ENCODE assay signal across 16 cellular contexts in the genomic region with DNA sequence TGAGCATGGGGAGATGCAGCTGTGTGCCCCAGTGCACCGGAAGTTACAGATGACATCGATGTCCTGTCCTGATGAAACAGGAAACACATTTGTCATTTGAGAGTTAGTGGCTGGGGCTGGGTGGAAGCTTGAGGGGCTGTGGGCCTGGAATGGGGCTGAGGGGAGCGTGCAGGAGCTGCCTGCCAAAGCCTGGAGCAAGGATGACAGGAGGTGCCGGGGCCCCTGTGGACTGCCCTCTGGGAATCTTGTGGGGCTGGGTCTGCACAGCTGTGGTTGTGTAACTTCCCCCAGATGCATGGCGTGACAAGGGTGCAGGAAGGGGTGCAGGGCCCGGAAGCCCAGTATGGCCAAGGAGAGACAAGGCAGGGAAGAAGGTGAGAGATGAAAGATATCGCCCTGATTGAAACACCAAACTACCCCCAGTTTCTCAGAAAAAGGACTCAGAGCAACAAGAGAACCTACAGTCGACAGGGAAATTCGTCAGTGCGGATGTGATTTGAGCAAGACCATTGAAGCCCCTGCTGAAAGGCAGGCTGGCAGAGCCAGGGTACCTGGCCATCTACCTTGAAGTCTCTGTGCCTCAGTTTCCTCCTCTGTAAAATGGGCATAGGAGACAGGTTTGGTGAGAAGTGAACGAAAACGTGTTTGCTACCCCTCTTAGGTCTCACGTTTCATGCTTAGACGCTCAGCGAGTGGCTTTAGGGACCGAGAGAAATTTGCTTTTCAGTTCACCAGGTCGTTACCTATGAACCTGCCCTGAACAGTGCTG. TPM values are rescaled to one million over a fixed set of nuclear protein-coding genes. Genes with fewer than 3 reads are reported as not detected.
DNase-seq lines count a peak whose midpoint lies in the region; ATAC-seq, FAIRE-seq and TF ChIP-seq lines count a peak whose summit lies in the region.
"Had no signal": no experiment of that assay in that cellular context is flagged by ENCODE, and none has a peak within 500 bp of the region (broad histone marks: within the 10 kb centered on the region; RNA-seq: fewer than 3 reads in every experiment).

No MANE protein-coding gene starts in this region.

- peak in 1 of 7 experiments; percentile 26 for DNase-seq in CD8-positive, alpha-beta T cell
- DNase-seq in GM18507 (ENCODE audit: extremely low spot score, insufficient read length, low read depth) (no peak), T-cell (no peak), immature natural killer cell (no peak), T-helper 9 cell (no peak), DMS153 treated with DMSO at 0.1 percent for 48 hours (lab: John Stamatoyannopoulos, UW; ENCODE audit: unreplicated experiment) (no peak)
- DNase-seq: endodermal cell, kidney glomerular epithelial cell, NCI-H1436, thyroid gland had no signal

- intact Hi-C loops in CD8-positive, alpha-beta T cell (cut with DNase I, micrococcal nuclease), result no loop called here

- H3K27me3 Mint-ChIP-seq in CD8-positive, alpha-beta T cell (ENCODE audit: low read depth), result no peaks in the 10 kb centered on the region
- no peaks in the 10 kb centered on the region for H3K27me3 Mint-ChIP-seq in T-cell
- H3K27me3 Mint-ChIP-seq in immature natural killer cell (ENCODE audit: low read depth in 3 of 3), result peaks cover 2 to 10% (median 3%) of the 10 kb centered on the region in 3 donors

- no peaks in the 10 kb centered on the region for H3K27me3 ChIP-seq in CD8-positive, alpha-beta T cell (ENCODE audit: insufficient read depth, low read length)
- H3K27me3 ChIP-seq: thyroid gland had no signal

- CTCF ChIA-PET in CD8-positive, alpha-beta T cell (lab: Charles Lee), result interaction anchor here (0.9 to 14.0 kb wide), 4 partner anchors 21 to 89 kb away, joined by 3 to 324 read pairs (median 26); a partner anchor contains a TSS
- CTCF ChIA-PET in T-cell (lab: Charles Lee), result no interaction called here

- no peak overlapping the region for H3K27ac ChIP-seq in CD8-positive, alpha-beta T cell (ENCODE audit: low read depth, low read length)
- H3K27ac ChIP-seq: SK-N-MC, thyroid gland had no signal

- POLR2A ChIA-PET in CD8-positive, alpha-beta T cell (lab: Charles Lee), result interaction anchor here (1.2 to 1.8 kb wide), 4 partner anchors 24 to 80 kb away, joined by 3 to 6 read pairs (median 4); a partner anchor contains a TSS
- POLR2A ChIA-PET in T-cell (lab: Charles Lee), result no interaction called here

- H3K36me3 ChIP-seq in CD8-positive, alpha-beta T cell (ENCODE audit: insufficient read depth, low read length), result no peaks in the 10 kb centered on the region
- H3K36me3 ChIP-seq: thyroid gland had no signal

- H3K4me1 Mint-ChIP-seq in CD8-positive, alpha-beta T cell (ENCODE audit: low read depth), result peaks cover 46% of the 10 kb centered on the region
- H3K4me1 Mint-ChIP-seq in T-cell (peaks cover 41 to 60% (median 50%) of the 10 kb centered on the region in 3 donors), immature natural killer cell (peaks cover 63 to 70% of the 10 kb centered on the region in 2 donors)

- no peak for TF ChIP-seq CTCF in CD8-positive, alpha-beta T cell (IDR thresholded peaks at IDR 0.05)

- peak; percentile 63 for FAIRE-seq in GM18507 (lab: Jason Lieb, UNC)
- FAIRE-seq: astrocyte, D721Med had no signal

- peak overlapping the region; percentile 85 for H3K27ac Mint-ChIP-seq in CD8-positive, alpha-beta T cell
- H3K27ac Mint-ChIP-seq in T-cell, result peak overlapping the region; percentile 84 to 93
- H3K27ac Mint-ChIP-seq in immature natural killer cell, result peak overlapping the region; percentile 53 to 90 (median 83)
- H3K27ac Mint-ChIP-seq: endodermal cell, nephron had no signal

- no peak for ATAC-seq in CD8-positive, alpha-beta T cell
- ATAC-seq in T-cell (replicated peaks in 1 of 4), result peak in 1 of 4 experiments; percentile 17
- ATAC-seq in GM21723 (IDR thresholded peaks at IDR 0.05; ENCODE audit: unreplicated experiment), result no peak

- H3K9me3 ChIP-seq in CD8-positive, alpha-beta T cell (ENCODE audit: low read length), result no peaks in the 10 kb centered on the region
- H3K9me3 ChIP-seq: thyroid gland had no signal

- H3K9me3 Mint-ChIP-seq in CD8-positive, alpha-beta T cell, result no peaks in the 10 kb centered on the region
- no peaks in the 10 kb centered on the region for H3K9me3 Mint-ChIP-seq in T-cell
- no peaks in the 10 kb centered on the region for H3K9me3 Mint-ChIP-seq in immature natural killer cell
- H3K9me3 Mint-ChIP-seq: endodermal cell, nephron had no signal

- peaks cover 33% of the 10 kb centered on the region for H3K4me1 ChIP-seq in CD8-positive, alpha-beta T cell (ENCODE audit: insufficient read depth, low read length)

- peak overlapping the region; percentile 20 for H3K4me3 Mint-ChIP-seq in CD8-positive, alpha-beta T cell
- H3K4me3 Mint-ChIP-seq in T-cell (peak overlapping the region; percentile 37 to 88 (median 39)), immature natural killer cell (peak overlapping the region; percentile 50 to 87 (median 64))
- H3K4me3 Mint-ChIP-seq: endodermal cell had no signal

- peaks cover 19% of the 10 kb centered on the region for H3K36me3 Mint-ChIP-seq in CD8-positive, alpha-beta T cell
- peaks cover 13% of the 10 kb centered on the region for H3K36me3 Mint-ChIP-seq in T-cell
- peaks cover 6 to 22% (median 7%) of the 10 kb centered on the region in 3 donors for H3K36me3 Mint-ChIP-seq in immature natural killer cell

- H3K4me3 ChIP-seq in CD8-positive, alpha-beta T cell (ENCODE audit: low read depth, low read length), result no peak overlapping the region
- H3K4me3 ChIP-seq: SK-N-MC, thyroid gland had no signal

RNA-seq across cellular contexts. Expression of a gene that starts 8.8 kb away (rescaled TPM):
- under 1 TPM; 0.11 to 0.36 TPM for total RNA-seq in CD8-positive, alpha-beta T cell
- total RNA-seq in T-cell, result 1 to 10 TPM; 1.6 to 9.6 (median 4.1) TPM
- 1 to 10 TPM in 1 of 3 donors, under 1 TPM in 2; 0.19 to 2.2 (median 0.73) TPM for polyA plus RNA-seq in immature natural killer cell

RNA-seq across cellular contexts. Expression of a gene that starts 10.3 kb away (rescaled TPM):
- 100 to 1,000 TPM; 123 to 127 TPM for total RNA-seq in CD8-positive, alpha-beta T cell
- total RNA-seq in T-cell, result 1,000 to 10,000 TPM in 2 of 5 donors, 100 to 1,000 TPM in 3; 736 to 1,200 (median 999) TPM
- 1,000 to 10,000 TPM in 1 of 3 donors, 100 to 1,000 TPM in 2; 878 to 1,331 (median 944) TPM for polyA plus RNA-seq in immature natural killer cell

RNA-seq across cellular contexts. Expression of a gene that starts 18.4 kb away (rescaled TPM):
- not detected for total RNA-seq in CD8-positive, alpha-beta T cell
- under 1 TPM in 3 of 5 donors, not detected in 2; 0.13 to 0.16 (median 0.15) TPM for total RNA-seq in T-cell
- not detected for polyA plus RNA-seq in immature natural killer cell
- total RNA-seq: HT1080 had no signal

RNA-seq across cellular contexts. Expression of a gene that starts 31.3 kb away (rescaled TPM):
- total RNA-seq in CD8-positive, alpha-beta T cell, result 10 to 100 TPM; 13.1 to 14.0 TPM
- total RNA-seq in T-cell, result 10 to 100 TPM; 23.7 to 32.8 (median 31.7) TPM
- 10 to 100 TPM; 40.1 to 45.4 (median 42.1) TPM for polyA plus RNA-seq in immature natural killer cell

RNA-seq across cellular contexts. Expression of a gene that starts 31.4 kb away (rescaled TPM):
- 1 to 10 TPM; 6.4 to 7.1 TPM for total RNA-seq in CD8-positive, alpha-beta T cell
- total RNA-seq in T-cell, result 10 to 100 TPM; 11.4 to 25.9 (median 22.3) TPM
- polyA plus RNA-seq in immature natural killer cell, result 10 to 100 TPM; 17.2 to 37.3 (median 21.5) TPM

Comparison
In these comparisons a context has a peak if more than half of its experiments do, and no peak if none do; other contexts are left out.
1. RNA of a gene that starts 10.3 kb away (total RNA-seq): 736 to 1,200 TPM in T-cell; 123 to 127 TPM in CD8-positive, alpha-beta T cell; every median in the first group is over 4 times any median in the second.
2. Peak in every context shown above with its lines, with median percentiles within 50 percentile points of each other: H3K27ac Mint-ChIP-seq and H3K4me3 Mint-ChIP-seq.